In genomic region chr3:32781211-32781968, GRCh38 we compare ENCODE assay signal across 8 cellular contexts. TPM values are rescaled to one million over a fixed set of nuclear protein-coding genes. Genes with fewer than 3 reads are reported as not detected.
DNase-seq lines count a peak whose midpoint lies in the region; ATAC-seq and TF ChIP-seq lines count a peak whose summit lies in the region.

No MANE protein-coding gene starts in this region.

- H3K4me3 Mint-ChIP-seq in Calu3 (ENCODE audit: low read depth, unreplicated experiment) (peak overlapping the region; percentile 89), natural killer cell (peak overlapping the region; percentile 91)

- peak overlapping the region; percentile 57 for H3K4me3 ChIP-seq in fibroblast of mammary gland (ENCODE audit: control insufficient read depth, low read depth, low read length)

- no TSS peak for BruUV-seq in Calu3 (replicated peaks; lab: Mats Ljungman, UMichigan)

- intact Hi-C loops in Calu3 (cut with micrococcal nuclease; ENCODE audit: unreplicated experiment): loop anchor here (5.0 kb wide), 1 partner anchor 151 kb away; no protein-coding TSS in a partner anchor
- intact Hi-C loops in natural killer cell (cut with micrococcal nuclease): loop anchor here (5.0 kb wide), 1 partner anchor 269 kb away; no protein-coding TSS in a partner anchor

- peak; percentile 79 for TF ChIP-seq CTCF in Calu3 (IDR thresholded peaks at IDR 0.05; ENCODE audit: unreplicated experiment)
- peak; percentile 55 for TF ChIP-seq CTCF in fibroblast of mammary gland (conservative IDR thresholded peaks at IDR 0.05; ENCODE audit: control insufficient read depth, insufficient read depth, low read depth, low read length)
- TF ChIP-seq CTCF in natural killer cell (IDR thresholded peaks at IDR 0.05): peak; percentile 83

- DNase-seq in Calu3: peak; percentile 89
- peak; percentile 68 for DNase-seq in HT-29 (ENCODE audit: low spot score)
- peak; percentile 91 for DNase-seq in OCI-M1 (lab: John Stamatoyannopoulos, UW)
- DNase-seq in activated T-cell treated with anti-CD3 and anti-CD28 coated beads, Interleukin-2, amount 50 U/mL, for 48 hours: peak; percentile 77 to 86
- DNase-seq in fibroblast of mammary gland (ENCODE audit: low read depth): peak; percentile 65
- peak; percentile 57 for DNase-seq in natural killer cell
- peak in 5 of 6 experiments; percentile 2 to 50 (median 37) for DNase-seq in stimulated activated naive CD4-positive, alpha-beta T cell (lab: John Stamatoyannopoulos, UW)

- H3K4me1 Mint-ChIP-seq in Calu3 (ENCODE audit: low read depth, unreplicated experiment): no peaks in the 10 kb centered on the region
- H3K4me1 Mint-ChIP-seq in natural killer cell: peaks cover 5 to 18% of the 10 kb centered on the region in 2 donors

- CTCF ChIA-PET in Calu3 (lab: Charles Lee): interaction anchor here (0.7 to 0.8 kb wide), 3 partner anchors 84 to 112 kb away, joined by 3 to 7 read pairs (median 3); no protein-coding TSS in a partner anchor

- H3K36me3 Mint-ChIP-seq in Calu3 (ENCODE audit: insufficient read depth, unreplicated experiment): peaks cover 7% of the 10 kb centered on the region
- H3K36me3 Mint-ChIP-seq in natural killer cell: no peaks in the 10 kb centered on the region

- H3K9me3 Mint-ChIP-seq in Calu3 (ENCODE audit: low read depth, unreplicated experiment) (no peaks in the 10 kb centered on the region), natural killer cell (no peaks in the 10 kb centered on the region)

- peak; percentile 93 for ATAC-seq in GM21367 (IDR thresholded peaks at IDR 0.05; ENCODE audit: unreplicated experiment)
- peak; percentile 92 to 95 (median 92) for ATAC-seq in natural killer cell

- H3K27ac Mint-ChIP-seq in Calu3 (ENCODE audit: unreplicated experiment) (peak overlapping the region; percentile 50), natural killer cell (peak overlapping the region; percentile 60 to 86)

- no peaks in the 10 kb centered on the region for H3K27me3 Mint-ChIP-seq in Calu3 (ENCODE audit: unreplicated experiment)
- H3K27me3 Mint-ChIP-seq in natural killer cell (ENCODE audit: low read depth in 2 of 2): peaks cover 0 to 8% of the 10 kb centered on the region in 2 donors

RNA-seq across cellular contexts. Expression of gene TRIM71, which starts 36.4 kb away (rescaled TPM):
- total RNA-seq in Calu3 (2022) (not detected in 2 replicates), natural killer cell (under 1 TPM in 1 of 3 donors, not detected in 2; 0.05 TPM)
- total RNA-seq in HT-29 (2014; rRNA removed; shearing (Covaris generic)): not detected in 2 replicates

Comparison
In these comparisons a context has a peak if more than half of its experiments do, and no peak if none do; other contexts are left out.
1. Peak in every context shown above with its lines: DNase-seq, ATAC-seq and H3K4me3 ChIP-seq.
2. DNase-seq: peak in every context shown above with its lines; median percentile 91 in OCI-M1; 89 in Calu3; 82 in activated T-cell treated with anti-CD3 and anti-CD28 coated beads, Interleukin-2, amount 50 U/mL, for 48 hours; 68 in HT-29; 65 in fibroblast of mammary gland; 57 in natural killer cell; 37 in stimulated activated naive CD4-positive, alpha-beta T cell.